1 cellular context compared by ENCODE assay signal in the genomic region with DNA sequence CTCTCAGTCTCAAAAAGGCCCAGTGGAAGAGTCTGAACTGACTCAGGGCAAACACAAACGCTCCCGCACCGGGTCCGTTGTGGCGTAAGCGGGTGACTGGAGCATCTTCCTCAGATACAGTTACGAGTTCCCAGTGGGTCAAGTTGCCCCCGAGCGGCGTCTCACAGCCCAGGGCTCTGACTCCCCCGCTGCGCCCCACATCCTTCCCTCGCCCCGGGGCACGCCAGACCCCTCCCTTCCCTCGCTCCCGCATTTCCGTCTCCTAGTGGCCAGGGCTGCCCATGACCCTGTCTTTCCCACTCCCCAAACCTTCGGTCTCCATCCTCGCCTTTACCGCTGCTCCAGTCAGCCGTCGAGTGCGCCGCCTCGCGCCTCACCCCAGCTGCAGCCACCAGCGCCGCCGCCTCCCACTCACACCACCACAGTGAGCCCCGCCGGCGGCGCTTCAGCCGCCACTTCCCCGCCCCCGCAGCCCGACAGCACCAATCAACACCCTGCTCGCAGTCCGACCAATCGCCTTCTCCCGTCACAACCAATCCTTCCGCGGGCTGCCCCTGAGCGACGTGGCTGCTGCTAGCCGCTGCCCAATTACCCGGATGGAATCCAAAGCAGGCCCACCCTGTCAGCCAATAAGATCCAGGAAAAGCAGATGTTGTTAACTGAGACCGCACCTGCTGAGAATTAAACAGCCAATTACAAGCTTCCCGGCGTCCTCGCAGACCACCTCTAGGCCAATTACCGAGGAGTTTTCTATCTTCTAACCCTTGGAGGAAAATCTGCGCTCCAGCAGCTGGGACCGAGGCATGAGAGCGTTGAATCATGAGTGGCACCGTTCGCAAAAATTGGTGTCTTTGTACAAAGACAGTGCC.
TF ChIP-seq lines count a peak whose summit lies in the region.

A gene with protein sequence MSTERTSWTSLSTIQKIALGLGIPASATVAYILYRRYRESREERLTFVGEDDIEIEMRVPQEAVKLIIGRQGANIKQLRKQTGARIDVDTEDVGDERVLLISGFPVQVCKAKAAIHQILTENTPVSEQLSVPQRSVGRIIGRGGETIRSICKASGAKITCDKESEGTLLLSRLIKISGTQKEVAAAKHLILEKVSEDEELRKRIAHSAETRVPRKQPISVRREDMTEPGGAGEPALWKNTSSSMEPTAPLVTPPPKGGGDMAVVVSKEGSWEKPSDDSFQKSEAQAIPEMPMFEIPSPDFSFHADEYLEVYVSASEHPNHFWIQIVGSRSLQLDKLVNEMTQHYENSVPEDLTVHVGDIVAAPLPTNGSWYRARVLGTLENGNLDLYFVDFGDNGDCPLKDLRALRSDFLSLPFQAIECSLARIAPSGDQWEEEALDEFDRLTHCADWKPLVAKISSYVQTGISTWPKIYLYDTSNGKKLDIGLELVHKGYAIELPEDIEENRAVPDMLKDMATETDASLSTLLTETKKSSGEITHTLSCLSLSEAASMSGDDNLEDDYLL (minus strand): TSS at position 430 of the 869 bp plus-strand sequence. CDS start 7,478 bp downstream, outside the sequence.

TF ChIP-seq in GM12878, 131 proteins besides CTCF, POLR2A, EP300 and RAD21 (continued from another document and continues in another):
- TF ChIP-seq, protein P1, sequence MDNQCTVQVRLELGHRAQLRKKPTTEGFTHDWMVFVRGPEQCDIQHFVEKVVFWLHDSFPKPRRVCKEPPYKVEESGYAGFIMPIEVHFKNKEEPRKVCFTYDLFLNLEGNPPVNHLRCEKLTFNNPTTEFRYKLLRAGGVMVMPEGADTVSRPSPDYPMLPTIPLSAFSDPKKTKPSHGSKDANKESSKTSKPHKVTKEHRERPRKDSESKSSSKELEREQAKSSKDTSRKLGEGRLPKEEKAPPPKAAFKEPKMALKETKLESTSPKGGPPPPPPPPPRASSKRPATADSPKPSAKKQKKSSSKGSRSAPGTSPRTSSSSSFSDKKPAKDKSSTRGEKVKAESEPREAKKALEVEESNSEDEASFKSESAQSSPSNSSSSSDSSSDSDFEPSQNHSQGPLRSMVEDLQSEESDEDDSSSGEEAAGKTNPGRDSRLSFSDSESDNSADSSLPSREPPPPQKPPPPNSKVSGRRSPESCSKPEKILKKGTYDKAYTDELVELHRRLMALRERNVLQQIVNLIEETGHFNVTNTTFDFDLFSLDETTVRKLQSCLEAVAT (IDR thresholded peaks at IDR 0.05): peak; percentile 37; the same call in 1 of the 2 replicates
- peak; percentile 73 for TF ChIP-seq NBN (IDR thresholded peaks at IDR 0.05)
- TF ChIP-seq MYC (IDR thresholded peaks at IDR 0.05; ENCODE audit: insufficient read depth, insufficient read length, insufficient replicate concordance, low read length, severe bottlenecking): no peak
- TF ChIP-seq CBX5 (IDR thresholded peaks at IDR 0.05; ENCODE audit: low read depth): 0 out of 2 replicates have a peak, but pooled peaks have one; percentile 15
- TF ChIP-seq POU2F2 (IDR thresholded peaks at IDR 0.05; ENCODE audit: borderline replicate concordance, low read depth, low read length): peak; percentile 34; the same call in 1 of the 3 replicates
- no peak for TF ChIP-seq KDM1A (IDR thresholded peaks at IDR 0.05; ENCODE audit: borderline replicate concordance)
- TF ChIP-seq SMARCA5 (IDR thresholded peaks at IDR 0.05): peak; percentile 43; the same call in 1 of the 2 replicates
- no peak for TF ChIP-seq ESRRA (IDR thresholded peaks at IDR 0.05; ENCODE audit: low read length)
- TF ChIP-seq MTA2 (IDR thresholded peaks at IDR 0.05; ENCODE audit: low read depth): no peak
- TF ChIP-seq, protein P2, sequence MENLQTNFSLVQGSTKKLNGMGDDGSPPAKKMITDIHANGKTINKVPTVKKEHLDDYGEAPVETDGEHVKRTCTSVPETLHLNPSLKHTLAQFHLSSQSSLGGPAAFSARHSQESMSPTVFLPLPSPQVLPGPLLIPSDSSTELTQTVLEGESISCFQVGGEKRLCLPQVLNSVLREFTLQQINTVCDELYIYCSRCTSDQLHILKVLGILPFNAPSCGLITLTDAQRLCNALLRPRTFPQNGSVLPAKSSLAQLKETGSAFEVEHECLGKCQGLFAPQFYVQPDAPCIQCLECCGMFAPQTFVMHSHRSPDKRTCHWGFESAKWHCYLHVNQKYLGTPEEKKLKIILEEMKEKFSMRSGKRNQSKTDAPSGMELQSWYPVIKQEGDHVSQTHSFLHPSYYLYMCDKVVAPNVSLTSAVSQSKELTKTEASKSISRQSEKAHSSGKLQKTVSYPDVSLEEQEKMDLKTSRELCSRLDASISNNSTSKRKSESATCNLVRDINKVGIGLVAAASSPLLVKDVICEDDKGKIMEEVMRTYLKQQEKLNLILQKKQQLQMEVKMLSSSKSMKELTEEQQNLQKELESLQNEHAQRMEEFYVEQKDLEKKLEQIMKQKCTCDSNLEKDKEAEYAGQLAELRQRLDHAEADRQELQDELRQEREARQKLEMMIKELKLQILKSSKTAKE (IDR thresholded peaks at IDR 0.05; ENCODE audit: low read depth, poor library complexity, severe bottlenecking): peak; percentile 85
- TF ChIP-seq, protein P3, sequence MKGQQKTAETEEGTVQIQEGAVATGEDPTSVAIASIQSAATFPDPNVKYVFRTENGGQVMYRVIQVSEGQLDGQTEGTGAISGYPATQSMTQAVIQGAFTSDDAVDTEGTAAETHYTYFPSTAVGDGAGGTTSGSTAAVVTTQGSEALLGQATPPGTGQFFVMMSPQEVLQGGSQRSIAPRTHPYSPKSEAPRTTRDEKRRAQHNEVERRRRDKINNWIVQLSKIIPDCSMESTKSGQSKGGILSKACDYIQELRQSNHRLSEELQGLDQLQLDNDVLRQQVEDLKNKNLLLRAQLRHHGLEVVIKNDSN (IDR thresholded peaks at IDR 0.05; ENCODE audit: borderline replicate concordance, extremely low read length, insufficient read depth, low read depth, low read length): no peak
- peak; percentile 94 for TF ChIP-seq HDGF (IDR thresholded peaks at IDR 0.05)
- TF ChIP-seq, protein P4, sequence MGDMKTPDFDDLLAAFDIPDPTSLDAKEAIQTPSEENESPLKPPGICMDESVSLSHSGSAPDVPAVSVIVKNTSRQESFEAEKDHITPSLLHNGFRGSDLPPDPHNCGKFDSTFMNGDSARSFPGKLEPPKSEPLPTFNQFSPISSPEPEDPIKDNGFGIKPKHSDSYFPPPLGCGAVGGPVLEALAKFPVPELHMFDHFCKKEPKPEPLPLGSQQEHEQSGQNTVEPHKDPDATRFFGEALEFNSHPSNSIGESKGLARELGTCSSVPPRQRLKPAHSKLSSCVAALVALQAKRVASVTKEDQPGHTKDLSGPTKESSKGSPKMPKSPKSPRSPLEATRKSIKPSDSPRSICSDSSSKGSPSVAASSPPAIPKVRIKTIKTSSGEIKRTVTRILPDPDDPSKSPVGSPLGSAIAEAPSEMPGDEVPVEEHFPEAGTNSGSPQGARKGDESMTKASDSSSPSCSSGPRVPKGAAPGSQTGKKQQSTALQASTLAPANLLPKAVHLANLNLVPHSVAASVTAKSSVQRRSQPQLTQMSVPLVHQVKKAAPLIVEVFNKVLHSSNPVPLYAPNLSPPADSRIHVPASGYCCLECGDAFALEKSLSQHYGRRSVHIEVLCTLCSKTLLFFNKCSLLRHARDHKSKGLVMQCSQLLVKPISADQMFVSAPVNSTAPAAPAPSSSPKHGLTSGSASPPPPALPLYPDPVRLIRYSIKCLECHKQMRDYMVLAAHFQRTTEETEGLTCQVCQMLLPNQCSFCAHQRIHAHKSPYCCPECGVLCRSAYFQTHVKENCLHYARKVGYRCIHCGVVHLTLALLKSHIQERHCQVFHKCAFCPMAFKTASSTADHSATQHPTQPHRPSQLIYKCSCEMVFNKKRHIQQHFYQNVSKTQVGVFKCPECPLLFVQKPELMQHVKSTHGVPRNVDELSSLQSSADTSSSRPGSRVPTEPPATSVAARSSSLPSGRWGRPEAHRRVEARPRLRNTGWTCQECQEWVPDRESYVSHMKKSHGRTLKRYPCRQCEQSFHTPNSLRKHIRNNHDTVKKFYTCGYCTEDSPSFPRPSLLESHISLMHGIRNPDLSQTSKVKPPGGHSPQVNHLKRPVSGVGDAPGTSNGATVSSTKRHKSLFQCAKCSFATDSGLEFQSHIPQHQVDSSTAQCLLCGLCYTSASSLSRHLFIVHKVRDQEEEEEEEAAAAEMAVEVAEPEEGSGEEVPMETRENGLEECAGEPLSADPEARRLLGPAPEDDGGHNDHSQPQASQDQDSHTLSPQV (IDR thresholded peaks at IDR 0.05): no peak
- TF ChIP-seq IRF4 (IDR thresholded peaks at IDR 0.05; ENCODE audit: low read depth, low read length): no peak
- no peak for TF ChIP-seq SPI1 (IDR thresholded peaks at IDR 0.05; ENCODE audit: borderline replicate concordance, insufficient read depth, low read depth, low read length)
- peak in 1 of 2 experiments; percentile 17; a peak in 1 of 4 replicates for TF ChIP-seq IKZF2 (IDR thresholded peaks at IDR 0.05)
- TF ChIP-seq MXI1 (IDR thresholded peaks at IDR 0.05; ENCODE audit: low read depth, low read length): peak; percentile 44; the same call in 1 of the 2 replicates
- TF ChIP-seq DPF2 (IDR thresholded peaks at IDR 0.05): peak; percentile 99
- no peak for TF ChIP-seq CHD1 (IDR thresholded peaks at IDR 0.05; ENCODE audit: low read depth, low read length)
- TF ChIP-seq TCF12 (IDR thresholded peaks at IDR 0.05; ENCODE audit: low read depth, low read length): no peak
- TF ChIP-seq, protein P5, sequence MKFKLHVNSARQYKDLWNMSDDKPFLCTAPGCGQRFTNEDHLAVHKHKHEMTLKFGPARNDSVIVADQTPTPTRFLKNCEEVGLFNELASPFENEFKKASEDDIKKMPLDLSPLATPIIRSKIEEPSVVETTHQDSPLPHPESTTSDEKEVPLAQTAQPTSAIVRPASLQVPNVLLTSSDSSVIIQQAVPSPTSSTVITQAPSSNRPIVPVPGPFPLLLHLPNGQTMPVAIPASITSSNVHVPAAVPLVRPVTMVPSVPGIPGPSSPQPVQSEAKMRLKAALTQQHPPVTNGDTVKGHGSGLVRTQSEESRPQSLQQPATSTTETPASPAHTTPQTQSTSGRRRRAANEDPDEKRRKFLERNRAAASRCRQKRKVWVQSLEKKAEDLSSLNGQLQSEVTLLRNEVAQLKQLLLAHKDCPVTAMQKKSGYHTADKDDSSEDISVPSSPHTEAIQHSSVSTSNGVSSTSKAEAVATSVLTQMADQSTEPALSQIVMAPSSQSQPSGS (IDR thresholded peaks at IDR 0.05; ENCODE audit: low read length): no peak
- 0 out of 2 replicates have a peak, but pooled peaks have one; percentile 36 for TF ChIP-seq BACH1 (IDR thresholded peaks at IDR 0.05; ENCODE audit: borderline replicate concordance)
- TF ChIP-seq RB1 (IDR thresholded peaks at IDR 0.05; ENCODE audit: borderline replicate concordance): peak; percentile 74
- TF ChIP-seq TCF7 (IDR thresholded peaks at IDR 0.05; ENCODE audit: borderline replicate concordance): no peak
- TF ChIP-seq, protein P6, sequence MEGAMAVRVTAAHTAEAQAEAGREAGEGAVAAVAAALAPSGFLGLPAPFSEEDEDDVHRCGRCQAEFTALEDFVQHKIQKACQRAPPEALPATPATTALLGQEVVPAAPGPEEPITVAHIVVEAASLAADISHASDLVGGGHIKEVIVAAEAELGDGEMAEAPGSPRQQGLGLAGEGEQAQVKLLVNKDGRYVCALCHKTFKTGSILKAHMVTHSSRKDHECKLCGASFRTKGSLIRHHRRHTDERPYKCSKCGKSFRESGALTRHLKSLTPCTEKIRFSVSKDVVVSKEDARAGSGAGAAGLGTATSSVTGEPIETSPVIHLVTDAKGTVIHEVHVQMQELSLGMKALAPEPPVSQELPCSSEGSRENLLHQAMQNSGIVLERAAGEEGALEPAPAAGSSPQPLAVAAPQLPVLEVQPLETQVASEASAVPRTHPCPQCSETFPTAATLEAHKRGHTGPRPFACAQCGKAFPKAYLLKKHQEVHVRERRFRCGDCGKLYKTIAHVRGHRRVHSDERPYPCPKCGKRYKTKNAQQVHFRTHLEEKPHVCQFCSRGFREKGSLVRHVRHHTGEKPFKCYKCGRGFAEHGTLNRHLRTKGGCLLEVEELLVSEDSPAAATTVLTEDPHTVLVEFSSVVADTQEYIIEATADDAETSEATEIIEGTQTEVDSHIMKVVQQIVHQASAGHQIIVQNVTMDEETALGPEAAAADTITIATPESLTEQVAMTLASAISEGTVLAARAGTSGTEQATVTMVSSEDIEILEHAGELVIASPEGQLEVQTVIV (IDR thresholded peaks at IDR 0.05; ENCODE audit: borderline replicate concordance, partially characterized antibody): peak; percentile 77
- peak; percentile 87 for TF ChIP-seq RFX5 (IDR thresholded peaks at IDR 0.05; ENCODE audit: low read depth, low read length)
- TF ChIP-seq, protein P7, sequence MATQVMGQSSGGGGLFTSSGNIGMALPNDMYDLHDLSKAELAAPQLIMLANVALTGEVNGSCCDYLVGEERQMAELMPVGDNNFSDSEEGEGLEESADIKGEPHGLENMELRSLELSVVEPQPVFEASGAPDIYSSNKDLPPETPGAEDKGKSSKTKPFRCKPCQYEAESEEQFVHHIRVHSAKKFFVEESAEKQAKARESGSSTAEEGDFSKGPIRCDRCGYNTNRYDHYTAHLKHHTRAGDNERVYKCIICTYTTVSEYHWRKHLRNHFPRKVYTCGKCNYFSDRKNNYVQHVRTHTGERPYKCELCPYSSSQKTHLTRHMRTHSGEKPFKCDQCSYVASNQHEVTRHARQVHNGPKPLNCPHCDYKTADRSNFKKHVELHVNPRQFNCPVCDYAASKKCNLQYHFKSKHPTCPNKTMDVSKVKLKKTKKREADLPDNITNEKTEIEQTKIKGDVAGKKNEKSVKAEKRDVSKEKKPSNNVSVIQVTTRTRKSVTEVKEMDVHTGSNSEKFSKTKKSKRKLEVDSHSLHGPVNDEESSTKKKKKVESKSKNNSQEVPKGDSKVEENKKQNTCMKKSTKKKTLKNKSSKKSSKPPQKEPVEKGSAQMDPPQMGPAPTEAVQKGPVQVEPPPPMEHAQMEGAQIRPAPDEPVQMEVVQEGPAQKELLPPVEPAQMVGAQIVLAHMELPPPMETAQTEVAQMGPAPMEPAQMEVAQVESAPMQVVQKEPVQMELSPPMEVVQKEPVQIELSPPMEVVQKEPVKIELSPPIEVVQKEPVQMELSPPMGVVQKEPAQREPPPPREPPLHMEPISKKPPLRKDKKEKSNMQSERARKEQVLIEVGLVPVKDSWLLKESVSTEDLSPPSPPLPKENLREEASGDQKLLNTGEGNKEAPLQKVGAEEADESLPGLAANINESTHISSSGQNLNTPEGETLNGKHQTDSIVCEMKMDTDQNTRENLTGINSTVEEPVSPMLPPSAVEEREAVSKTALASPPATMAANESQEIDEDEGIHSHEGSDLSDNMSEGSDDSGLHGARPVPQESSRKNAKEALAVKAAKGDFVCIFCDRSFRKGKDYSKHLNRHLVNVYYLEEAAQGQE (IDR thresholded peaks at IDR 0.05; ENCODE audit: low read depth, low read length): no peak
- peak; percentile 95 for TF ChIP-seq SMAD1 (IDR thresholded peaks at IDR 0.05; ENCODE audit: low read depth, partially characterized antibody)
- TF ChIP-seq EGR1 (IDR thresholded peaks at IDR 0.05; ENCODE audit: borderline replicate concordance in 1 of 2, low read depth in 2 of 2, low read length in 2 of 2): peak in 1 of 2 experiments; percentile 98; a peak in 2 of 3 replicates
- TF ChIP-seq BHLHE40 (IDR thresholded peaks at IDR 0.05; ENCODE audit: borderline replicate concordance in 1 of 2, low read depth in 2 of 2, low read length in 1 of 2): peak; percentile 23 to 71; a peak in 2 of 4 replicates
- TF ChIP-seq RELA (IDR thresholded peaks at IDR 0.05; ENCODE audit: borderline replicate concordance, partially characterized antibody): peak; percentile 65
- no peak for TF ChIP-seq JUNB (IDR thresholded peaks at IDR 0.05)
- TF ChIP-seq HDAC2 (IDR thresholded peaks at IDR 0.05): 0 out of 2 replicates have a peak, but pooled peaks have one; percentile 75
- TF ChIP-seq BRCA1 (IDR thresholded peaks at IDR 0.05; ENCODE audit: low read depth, low read length): no peak
- TF ChIP-seq SIN3A (IDR thresholded peaks at IDR 0.05; ENCODE audit: low read depth, low read length): no peak; the same call in 1 of the 2 replicates
- peak; percentile 62; the same call in 1 of the 2 replicates for TF ChIP-seq RUNX3 (IDR thresholded peaks at IDR 0.05; ENCODE audit: low read length)
